ENCODE assay signal across 1 cellular context in the genomic region with DNA sequence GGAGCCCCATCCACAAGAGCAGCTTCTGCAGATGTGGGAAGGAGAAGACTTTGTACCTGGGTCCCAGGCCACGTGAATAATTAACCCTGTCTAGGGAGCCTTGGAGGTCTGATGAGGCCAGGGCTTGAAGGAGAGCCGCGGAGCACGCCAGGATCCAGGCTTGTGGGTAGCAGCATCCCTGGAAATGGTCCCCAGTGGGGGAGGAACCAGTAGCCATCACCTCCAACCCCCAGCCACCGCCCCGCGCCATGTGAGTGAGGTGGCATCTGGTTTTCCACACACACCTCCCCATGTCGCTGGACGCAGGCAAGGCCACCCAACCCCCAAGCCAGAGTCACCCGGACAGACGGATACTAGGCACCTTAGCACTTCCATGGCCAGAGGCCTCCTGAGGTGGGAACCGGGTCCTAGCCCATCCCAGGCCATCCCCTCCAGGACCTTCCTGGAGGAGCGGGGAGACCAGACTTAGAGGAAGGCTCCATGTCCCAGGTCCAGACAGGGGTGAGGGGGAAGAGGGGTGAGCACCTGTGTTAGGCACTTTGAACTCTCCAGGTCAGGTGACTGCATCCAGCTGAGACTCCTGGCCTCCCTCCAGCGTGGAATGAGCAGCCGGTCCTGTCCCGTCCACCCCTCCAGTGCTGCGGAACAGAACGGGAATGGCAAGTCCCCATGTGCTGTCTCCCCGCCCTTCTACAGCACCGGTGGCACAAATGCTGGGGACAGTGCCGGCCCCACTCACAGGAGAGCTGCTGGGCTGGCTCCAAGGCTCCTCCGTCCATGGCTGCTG.
A peak's percentile ranks its signal among the peaks of the same experiment; 100 is the strongest.
TF ChIP-seq lines count a peak whose summit lies in the region.

No MANE protein-coding gene starts in this region.

TF ChIP-seq in HepG2, 621 proteins besides CTCF, POLR2A, EP300 and RAD21 (continued from another document and continues in another):
- TF ChIP-seq, protein P1, sequence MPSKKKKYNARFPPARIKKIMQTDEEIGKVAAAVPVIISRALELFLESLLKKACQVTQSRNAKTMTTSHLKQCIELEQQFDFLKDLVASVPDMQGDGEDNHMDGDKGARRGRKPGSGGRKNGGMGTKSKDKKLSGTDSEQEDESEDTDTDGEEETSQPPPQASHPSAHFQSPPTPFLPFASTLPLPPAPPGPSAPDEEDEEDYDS (CRISPR knock-in tag; IDR thresholded peaks at IDR 0.05) = no peak
- TF ChIP-seq SMARCE1 (IDR thresholded peaks at IDR 0.05; ENCODE audit: borderline replicate concordance) (no peak), PHF20 (CRISPR knock-in tag; IDR thresholded peaks at IDR 0.05) (no peak), EHMT2 (IDR thresholded peaks at IDR 0.05; ENCODE audit: borderline replicate concordance, low read depth, low read length) (no peak), ZNF44 (CRISPR knock-in tag; IDR thresholded peaks at IDR 0.05) (no peak), ZNF878 (CRISPR knock-in tag; IDR thresholded peaks at IDR 0.05) (no peak), ZNF367 (CRISPR knock-in tag; IDR thresholded peaks at IDR 0.05; ENCODE audit: borderline replicate concordance) (no peak), TBX2 (CRISPR knock-in tag; IDR thresholded peaks at IDR 0.05; ENCODE audit: borderline replicate concordance) (peak; percentile 17; the same call in 1 of the 2 replicates), KLF13 (CRISPR knock-in tag; IDR thresholded peaks at IDR 0.05) (no peak), HDAC1 (CRISPR knock-in tag; IDR thresholded peaks at IDR 0.05) (0 out of 2 replicates have a peak, but pooled peaks have one; percentile 7), POLR2AphosphoS2 (IDR thresholded peaks at IDR 0.05; ENCODE audit: low read depth, low read length) (no peak), RBAK (CRISPR knock-in tag; IDR thresholded peaks at IDR 0.05) (no peak), ZKSCAN5 (CRISPR knock-in tag; IDR thresholded peaks at IDR 0.05) (no peak), ZFP36 (IDR thresholded peaks at IDR 0.05; ENCODE audit: borderline replicate concordance, low read depth, low read length, partially characterized antibody) (no peak), ZNF761 (CRISPR knock-in tag; conservative IDR thresholded peaks at IDR 0.05) (no peak), MAZ (IDR thresholded peaks at IDR 0.05; ENCODE audit: borderline replicate concordance, low read depth, low read length) (no peak), MAZ (CRISPR knock-in tag; IDR thresholded peaks at IDR 0.05; ENCODE audit: low read depth) (no peak), YEATS2 (CRISPR knock-in tag; IDR thresholded peaks at IDR 0.05; ENCODE audit: borderline replicate concordance) (no peak), ZNF598 (CRISPR knock-in tag; IDR thresholded peaks at IDR 0.05; ENCODE audit: borderline replicate concordance) (no peak), ZNF589 (CRISPR knock-in tag; conservative IDR thresholded peaks at IDR 0.05) (no peak), HNRNPLL (IDR thresholded peaks at IDR 0.05; ENCODE audit: low read depth, low read length, poor library complexity, severe bottlenecking) (no peak), EEA1 (CRISPR knock-in tag; IDR thresholded peaks at IDR 0.05; ENCODE audit: borderline replicate concordance) (no peak), NFE2L1 (CRISPR knock-in tag; IDR thresholded peaks at IDR 0.05; ENCODE audit: borderline replicate concordance) (no peak), SAFB2 (CRISPR knock-in tag; IDR thresholded peaks at IDR 0.05; ENCODE audit: borderline replicate concordance, low read depth) (peak; percentile 57; the same call in 1 of the 2 replicates), ZNF292 (CRISPR knock-in tag; IDR thresholded peaks at IDR 0.05; ENCODE audit: borderline replicate concordance, low read depth) (peak; percentile 47; the same call in 1 of the 2 replicates), HDAC2 (CRISPR knock-in tag; IDR thresholded peaks at IDR 0.05) (no peak; the same call in 1 of the 2 replicates), BRD4 (CRISPR knock-in tag; IDR thresholded peaks at IDR 0.05) (no peak; the same call in 1 of the 2 replicates), MTA3 (CRISPR knock-in tag; IDR thresholded peaks at IDR 0.05) (no peak), DPF2 (CRISPR knock-in tag; IDR thresholded peaks at IDR 0.05; ENCODE audit: borderline replicate concordance, low read depth) (no peak), ZBTB42 (CRISPR knock-in tag; IDR thresholded peaks at IDR 0.05) (0 out of 2 replicates have a peak, but pooled peaks have one; percentile 30), ZFYVE20 (CRISPR knock-in tag; IDR thresholded peaks at IDR 0.05; ENCODE audit: borderline replicate concordance, low read depth) (no peak; the same call in 1 of the 2 replicates), MAFG (CRISPR knock-in tag; IDR thresholded peaks at IDR 0.05) (no peak), ZEB1 (IDR thresholded peaks at IDR 0.05; ENCODE audit: insufficient replicate concordance, low read depth) (no peak), ZZZ3 (CRISPR knock-in tag; IDR thresholded peaks at IDR 0.05; ENCODE audit: borderline replicate concordance) (no peak), ARID2 (CRISPR knock-in tag; IDR thresholded peaks at IDR 0.05; ENCODE audit: borderline replicate concordance) (no peak)
- TF ChIP-seq, protein P2, sequence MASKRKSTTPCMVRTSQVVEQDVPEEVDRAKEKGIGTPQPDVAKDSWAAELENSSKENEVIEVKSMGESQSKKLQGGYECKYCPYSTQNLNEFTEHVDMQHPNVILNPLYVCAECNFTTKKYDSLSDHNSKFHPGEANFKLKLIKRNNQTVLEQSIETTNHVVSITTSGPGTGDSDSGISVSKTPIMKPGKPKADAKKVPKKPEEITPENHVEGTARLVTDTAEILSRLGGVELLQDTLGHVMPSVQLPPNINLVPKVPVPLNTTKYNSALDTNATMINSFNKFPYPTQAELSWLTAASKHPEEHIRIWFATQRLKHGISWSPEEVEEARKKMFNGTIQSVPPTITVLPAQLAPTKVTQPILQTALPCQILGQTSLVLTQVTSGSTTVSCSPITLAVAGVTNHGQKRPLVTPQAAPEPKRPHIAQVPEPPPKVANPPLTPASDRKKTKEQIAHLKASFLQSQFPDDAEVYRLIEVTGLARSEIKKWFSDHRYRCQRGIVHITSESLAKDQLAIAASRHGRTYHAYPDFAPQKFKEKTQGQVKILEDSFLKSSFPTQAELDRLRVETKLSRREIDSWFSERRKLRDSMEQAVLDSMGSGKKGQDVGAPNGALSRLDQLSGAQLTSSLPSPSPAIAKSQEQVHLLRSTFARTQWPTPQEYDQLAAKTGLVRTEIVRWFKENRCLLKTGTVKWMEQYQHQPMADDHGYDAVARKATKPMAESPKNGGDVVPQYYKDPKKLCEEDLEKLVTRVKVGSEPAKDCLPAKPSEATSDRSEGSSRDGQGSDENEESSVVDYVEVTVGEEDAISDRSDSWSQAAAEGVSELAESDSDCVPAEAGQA (IDR thresholded peaks at IDR 0.05; ENCODE audit: low read depth) = no peak
- TF ChIP-seq, protein P2 (CRISPR knock-in tag; IDR thresholded peaks at IDR 0.05; ENCODE audit: borderline replicate concordance) = no peak
- TF ChIP-seq, protein P3, sequence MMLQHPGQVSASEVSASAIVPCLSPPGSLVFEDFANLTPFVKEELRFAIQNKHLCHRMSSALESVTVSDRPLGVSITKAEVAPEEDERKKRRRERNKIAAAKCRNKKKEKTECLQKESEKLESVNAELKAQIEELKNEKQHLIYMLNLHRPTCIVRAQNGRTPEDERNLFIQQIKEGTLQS (CRISPR knock-in tag; IDR thresholded peaks at IDR 0.05) = no peak
- TF ChIP-seq, protein P4, sequence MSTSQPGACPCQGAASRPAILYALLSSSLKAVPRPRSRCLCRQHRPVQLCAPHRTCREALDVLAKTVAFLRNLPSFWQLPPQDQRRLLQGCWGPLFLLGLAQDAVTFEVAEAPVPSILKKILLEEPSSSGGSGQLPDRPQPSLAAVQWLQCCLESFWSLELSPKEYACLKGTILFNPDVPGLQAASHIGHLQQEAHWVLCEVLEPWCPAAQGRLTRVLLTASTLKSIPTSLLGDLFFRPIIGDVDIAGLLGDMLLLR (CRISPR knock-in tag; IDR thresholded peaks at IDR 0.05) = no peak
- TF ChIP-seq, protein P5, sequence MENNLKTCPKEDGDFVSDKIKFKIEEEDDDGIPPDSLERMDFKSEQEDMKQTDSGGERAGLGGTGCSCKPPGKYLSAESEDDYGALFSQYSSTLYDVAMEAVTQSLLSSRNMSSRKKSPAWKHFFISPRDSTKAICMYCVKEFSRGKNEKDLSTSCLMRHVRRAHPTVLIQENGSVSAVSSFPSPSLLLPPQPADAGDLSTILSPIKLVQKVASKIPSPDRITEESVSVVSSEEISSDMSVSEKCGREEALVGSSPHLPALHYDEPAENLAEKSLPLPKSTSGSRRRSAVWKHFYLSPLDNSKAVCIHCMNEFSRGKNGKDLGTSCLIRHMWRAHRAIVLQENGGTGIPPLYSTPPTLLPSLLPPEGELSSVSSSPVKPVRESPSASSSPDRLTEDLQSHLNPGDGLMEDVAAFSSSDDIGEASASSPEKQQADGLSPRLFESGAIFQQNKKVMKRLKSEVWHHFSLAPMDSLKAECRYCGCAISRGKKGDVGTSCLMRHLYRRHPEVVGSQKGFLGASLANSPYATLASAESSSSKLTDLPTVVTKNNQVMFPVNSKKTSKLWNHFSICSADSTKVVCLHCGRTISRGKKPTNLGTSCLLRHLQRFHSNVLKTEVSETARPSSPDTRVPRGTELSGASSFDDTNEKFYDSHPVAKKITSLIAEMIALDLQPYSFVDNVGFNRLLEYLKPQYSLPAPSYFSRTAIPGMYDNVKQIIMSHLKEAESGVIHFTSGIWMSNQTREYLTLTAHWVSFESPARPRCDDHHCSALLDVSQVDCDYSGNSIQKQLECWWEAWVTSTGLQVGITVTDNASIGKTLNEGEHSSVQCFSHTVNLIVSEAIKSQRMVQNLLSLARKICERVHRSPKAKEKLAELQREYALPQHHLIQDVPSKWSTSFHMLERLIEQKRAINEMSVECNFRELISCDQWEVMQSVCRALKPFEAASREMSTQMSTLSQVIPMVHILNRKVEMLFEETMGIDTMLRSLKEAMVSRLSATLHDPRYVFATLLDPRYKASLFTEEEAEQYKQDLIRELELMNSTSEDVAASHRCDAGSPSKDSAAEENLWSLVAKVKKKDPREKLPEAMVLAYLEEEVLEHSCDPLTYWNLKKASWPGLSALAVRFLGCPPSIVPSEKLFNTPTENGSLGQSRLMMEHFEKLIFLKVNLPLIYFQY (CRISPR knock-in tag; IDR thresholded peaks at IDR 0.05; ENCODE audit: borderline replicate concordance) = no peak
- TF ChIP-seq, protein P6, sequence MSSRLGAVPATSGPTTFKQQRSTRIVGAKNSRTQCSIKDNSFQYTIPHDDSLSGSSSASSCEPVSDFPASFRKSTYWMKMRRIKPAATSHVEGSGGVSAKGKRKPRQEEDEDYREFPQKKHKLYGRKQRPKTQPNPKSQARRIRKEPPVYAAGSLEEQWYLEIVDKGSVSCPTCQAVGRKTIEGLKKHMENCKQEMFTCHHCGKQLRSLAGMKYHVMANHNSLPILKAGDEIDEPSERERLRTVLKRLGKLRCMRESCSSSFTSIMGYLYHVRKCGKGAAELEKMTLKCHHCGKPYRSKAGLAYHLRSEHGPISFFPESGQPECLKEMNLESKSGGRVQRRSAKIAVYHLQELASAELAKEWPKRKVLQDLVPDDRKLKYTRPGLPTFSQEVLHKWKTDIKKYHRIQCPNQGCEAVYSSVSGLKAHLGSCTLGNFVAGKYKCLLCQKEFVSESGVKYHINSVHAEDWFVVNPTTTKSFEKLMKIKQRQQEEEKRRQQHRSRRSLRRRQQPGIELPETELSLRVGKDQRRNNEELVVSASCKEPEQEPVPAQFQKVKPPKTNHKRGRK (CRISPR knock-in tag; IDR thresholded peaks at IDR 0.05) = no peak
- TF ChIP-seq, protein P7, sequence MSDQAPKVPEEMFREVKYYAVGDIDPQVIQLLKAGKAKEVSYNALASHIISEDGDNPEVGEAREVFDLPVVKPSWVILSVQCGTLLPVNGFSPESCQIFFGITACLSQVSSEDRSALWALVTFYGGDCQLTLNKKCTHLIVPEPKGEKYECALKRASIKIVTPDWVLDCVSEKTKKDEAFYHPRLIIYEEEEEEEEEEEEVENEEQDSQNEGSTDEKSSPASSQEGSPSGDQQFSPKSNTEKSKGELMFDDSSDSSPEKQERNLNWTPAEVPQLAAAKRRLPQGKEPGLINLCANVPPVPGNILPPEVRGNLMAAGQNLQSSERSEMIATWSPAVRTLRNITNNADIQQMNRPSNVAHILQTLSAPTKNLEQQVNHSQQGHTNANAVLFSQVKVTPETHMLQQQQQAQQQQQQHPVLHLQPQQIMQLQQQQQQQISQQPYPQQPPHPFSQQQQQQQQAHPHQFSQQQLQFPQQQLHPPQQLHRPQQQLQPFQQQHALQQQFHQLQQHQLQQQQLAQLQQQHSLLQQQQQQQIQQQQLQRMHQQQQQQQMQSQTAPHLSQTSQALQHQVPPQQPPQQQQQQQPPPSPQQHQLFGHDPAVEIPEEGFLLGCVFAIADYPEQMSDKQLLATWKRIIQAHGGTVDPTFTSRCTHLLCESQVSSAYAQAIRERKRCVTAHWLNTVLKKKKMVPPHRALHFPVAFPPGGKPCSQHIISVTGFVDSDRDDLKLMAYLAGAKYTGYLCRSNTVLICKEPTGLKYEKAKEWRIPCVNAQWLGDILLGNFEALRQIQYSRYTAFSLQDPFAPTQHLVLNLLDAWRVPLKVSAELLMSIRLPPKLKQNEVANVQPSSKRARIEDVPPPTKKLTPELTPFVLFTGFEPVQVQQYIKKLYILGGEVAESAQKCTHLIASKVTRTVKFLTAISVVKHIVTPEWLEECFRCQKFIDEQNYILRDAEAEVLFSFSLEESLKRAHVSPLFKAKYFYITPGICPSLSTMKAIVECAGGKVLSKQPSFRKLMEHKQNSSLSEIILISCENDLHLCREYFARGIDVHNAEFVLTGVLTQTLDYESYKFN (CRISPR knock-in tag; conservative IDR thresholded peaks at IDR 0.05) = 0 out of 2 replicates have a peak, but pooled peaks have one; percentile 26
- TF ChIP-seq, protein P8, sequence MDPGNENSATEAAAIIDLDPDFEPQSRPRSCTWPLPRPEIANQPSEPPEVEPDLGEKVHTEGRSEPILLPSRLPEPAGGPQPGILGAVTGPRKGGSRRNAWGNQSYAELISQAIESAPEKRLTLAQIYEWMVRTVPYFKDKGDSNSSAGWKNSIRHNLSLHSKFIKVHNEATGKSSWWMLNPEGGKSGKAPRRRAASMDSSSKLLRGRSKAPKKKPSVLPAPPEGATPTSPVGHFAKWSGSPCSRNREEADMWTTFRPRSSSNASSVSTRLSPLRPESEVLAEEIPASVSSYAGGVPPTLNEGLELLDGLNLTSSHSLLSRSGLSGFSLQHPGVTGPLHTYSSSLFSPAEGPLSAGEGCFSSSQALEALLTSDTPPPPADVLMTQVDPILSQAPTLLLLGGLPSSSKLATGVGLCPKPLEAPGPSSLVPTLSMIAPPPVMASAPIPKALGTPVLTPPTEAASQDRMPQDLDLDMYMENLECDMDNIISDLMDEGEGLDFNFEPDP (CRISPR knock-in tag; conservative IDR thresholded peaks at IDR 0.05) = no peak
